In the genomic region with DNA sequence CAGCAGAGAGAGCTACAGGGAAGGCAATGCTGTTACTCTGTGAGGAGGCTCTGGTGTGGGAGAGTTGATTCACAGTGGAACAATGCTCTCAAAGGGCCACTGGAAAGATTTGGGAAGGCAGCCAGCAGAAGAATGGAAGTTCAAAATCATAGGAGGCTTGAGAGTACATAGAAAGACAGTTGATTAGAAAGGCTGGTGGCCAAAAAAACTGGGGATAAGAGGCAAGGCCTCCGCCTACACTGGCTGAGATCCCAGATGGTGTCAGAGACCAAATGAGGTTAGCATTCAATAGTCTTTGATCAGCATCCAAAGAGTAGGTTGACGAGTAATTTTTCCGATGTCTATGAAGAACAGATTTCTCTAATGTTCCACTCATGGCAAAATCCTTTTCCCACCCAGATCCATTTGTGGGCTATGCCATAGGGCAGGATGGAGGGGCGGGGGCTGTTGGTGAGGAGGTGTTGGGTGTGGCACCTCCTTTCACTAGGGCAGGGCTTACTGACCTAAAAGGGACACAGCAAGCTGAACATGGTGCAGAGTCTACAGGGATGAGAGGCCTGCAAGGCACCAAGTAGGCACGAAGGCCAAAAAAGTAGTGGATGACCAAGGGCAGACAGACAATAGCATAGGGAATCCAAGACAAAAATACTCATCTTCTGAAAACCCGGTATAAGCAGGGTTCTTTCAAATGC, we compare ENCODE assay signal across 9 cellular contexts. TPM values are rescaled to one million over a fixed set of nuclear protein-coding genes. Genes with fewer than 3 reads are reported as not detected.
DNase-seq lines count a peak whose midpoint lies in the region; ATAC-seq lines count a peak whose summit lies in the region.
"Had no signal": no experiment of that assay in that cellular context is flagged by ENCODE, and none has a peak within 500 bp of the region (broad histone marks: within the 10 kb centered on the region; RNA-seq: fewer than 3 reads in every experiment).

No MANE protein-coding gene starts in this region.

- CTCF ChIA-PET in activated CD8-positive, alpha-beta memory T cell treated with anti-CD3 and anti-CD28 coated beads, Interleukin-2, amount 10 ng/mL, durations not matched to agents 7 days and 5 days (lab: Charles Lee), result no interaction called here

- intact Hi-C loops in sciatic nerve (cut with DNase I), result no loop called here

- H3K9me3 Mint-ChIP-seq in activated CD8-positive, alpha-beta memory T cell treated with anti-CD3 and anti-CD28 coated beads, Interleukin-2, amount 10 ng/mL, durations not matched to agents 7 days and 5 days (ENCODE audit: low read depth), result no peaks in the 10 kb centered on the region
- H3K9me3 Mint-ChIP-seq: T-helper 1 cell treated with Interleukin-12 subunit alpha and Interleukin-12 subunit beta and Interleukin-4 antibody, amounts not matched to agents 30 μg/mL and 1 μg/mL, for 36 hours had no signal

- ATAC-seq in sciatic nerve, result peak; percentile 55
- ATAC-seq in activated CD8-positive, alpha-beta memory T cell treated with anti-CD3 and anti-CD28 coated beads, Interleukin-2, amount 10 ng/mL, durations not matched to agents 7 days and 5 days, result no peak
- no peak for ATAC-seq in GM21619 (IDR thresholded peaks at IDR 0.05; ENCODE audit: unreplicated experiment)
- no peak for ATAC-seq in HG03442 (IDR thresholded peaks at IDR 0.05; ENCODE audit: unreplicated experiment)

- no peak overlapping the region for H3K4me3 Mint-ChIP-seq in activated CD8-positive, alpha-beta memory T cell treated with anti-CD3 and anti-CD28 coated beads, Interleukin-2, amount 10 ng/mL, durations not matched to agents 7 days and 5 days
- H3K4me3 Mint-ChIP-seq: T-helper 1 cell treated with Interleukin-12 subunit alpha and Interleukin-12 subunit beta and Interleukin-4 antibody, amounts not matched to agents 30 μg/mL and 1 μg/mL, for 36 hours had no signal

- H3K36me3 Mint-ChIP-seq in activated CD8-positive, alpha-beta memory T cell treated with anti-CD3 and anti-CD28 coated beads, Interleukin-2, amount 10 ng/mL, durations not matched to agents 7 days and 5 days, result no peaks in the 10 kb centered on the region

- H3K4me1 Mint-ChIP-seq in activated CD8-positive, alpha-beta memory T cell treated with anti-CD3 and anti-CD28 coated beads, Interleukin-2, amount 10 ng/mL, durations not matched to agents 7 days and 5 days, result no peaks in the 10 kb centered on the region

- DNase-seq in GM04503 (ENCODE audit: low read depth), result peak; percentile 34
- DNase-seq in NCI-H345 (lab: John Stamatoyannopoulos, UW), result peak; percentile 80
- peak; percentile 91 for DNase-seq in fibroblast of gingiva (ENCODE audit: low read depth)
- no peak for DNase-seq in sciatic nerve (ENCODE audit: low spot score)
- no peak for DNase-seq in activated CD8-positive, alpha-beta memory T cell treated with anti-CD3 and anti-CD28 coated beads, Interleukin-2, amount 10 ng/mL, durations not matched to agents 7 days and 5 days
- DNase-seq in activated effector memory CD4-positive, alpha-beta T cell treated with anti-CD3 and anti-CD28 coated beads, Interleukin-2, amount 50 U/mL, for 16 hours, result no peak

- no peaks in the 10 kb centered on the region for H3K27me3 Mint-ChIP-seq in activated CD8-positive, alpha-beta memory T cell treated with anti-CD3 and anti-CD28 coated beads, Interleukin-2, amount 10 ng/mL, durations not matched to agents 7 days and 5 days

- no peak overlapping the region for H3K27ac Mint-ChIP-seq in activated CD8-positive, alpha-beta memory T cell treated with anti-CD3 and anti-CD28 coated beads, Interleukin-2, amount 10 ng/mL, durations not matched to agents 7 days and 5 days
- H3K27ac Mint-ChIP-seq: T-helper 1 cell treated with Interleukin-12 subunit alpha and Interleukin-12 subunit beta and Interleukin-4 antibody, amounts not matched to agents 30 μg/mL and 1 μg/mL, for 36 hours had no signal

RNA-seq across cellular contexts. Expression of gene TEC, which starts 15.1 kb away (rescaled TPM):
- total RNA-seq in sciatic nerve, result 5.3 TPM
- 1 to 10 TPM; 2.0 to 3.0 TPM for total RNA-seq in activated CD8-positive, alpha-beta memory T cell treated with anti-CD3 and anti-CD28 coated beads, Interleukin-2, amount 10 ng/mL, durations not matched to agents 7 days and 5 days

Comparison
In these comparisons a context has a peak if more than half of its experiments do, and no peak if none do; other contexts are left out.
1. DNase-seq: peak in GM04503 (single experiment), NCI-H345 (single experiment) and fibroblast of gingiva (single experiment); none in sciatic nerve (single experiment), activated CD8-positive, alpha-beta memory T cell treated with anti-CD3 and anti-CD28 coated beads, Interleukin-2, amount 10 ng/mL, durations not matched to agents 7 days and 5 days (single experiment) and activated effector memory CD4-positive, alpha-beta T cell treated with anti-CD3 and anti-CD28 coated beads, Interleukin-2, amount 50 U/mL, for 16 hours (single experiment).